ENCODE assay signal across 9 cellular contexts in genomic region chr15:92636950-92637481, GRCh38. TPM values are rescaled to one million over a fixed set of nuclear protein-coding genes. Genes with fewer than 3 reads are reported as not detected.
DNase-seq lines count a peak whose midpoint lies in the region; ATAC-seq and TF ChIP-seq lines count a peak whose summit lies in the region.
"Had no signal": no experiment of that assay in that cellular context is flagged by ENCODE, and none has a peak within 500 bp of the region (broad histone marks: within the 10 kb centered on the region; RNA-seq: fewer than 3 reads in every experiment).

No MANE protein-coding gene starts in this region.

- no peak overlapping the region for H3K27ac Mint-ChIP-seq in Calu3 (ENCODE audit: unreplicated experiment)

- H3K9me3 Mint-ChIP-seq in Calu3 (ENCODE audit: low read depth, unreplicated experiment), result no peaks in the 10 kb centered on the region

- CTCF ChIA-PET in Calu3 (lab: Charles Lee), result interaction anchor here (0.6 kb wide), 1 partner anchor 302 kb away, joined by 5 read pairs; no protein-coding TSS in a partner anchor

- DNase-seq in Calu3 (peak; percentile 62), lung (ENCODE audit: low spot score) (peak; percentile 87)
- no peak for DNase-seq in stimulated activated CD4-positive, alpha-beta T cell treated with anti-CD3 and anti-CD28 coated beads, Interleukin-2, amount 100 ng/mL, for 48 hours
- no peak for DNase-seq in activated CD4-positive, CD25-positive, alpha-beta regulatory T cell (lab: John Stamatoyannopoulos, UW)

- intact Hi-C loops in Calu3 (cut with micrococcal nuclease; ENCODE audit: unreplicated experiment), result no loop called here

- no peaks in the 10 kb centered on the region for H3K36me3 ChIP-seq in lung (ENCODE audit: control insufficient read depth in 2 of 2, insufficient read depth in 2 of 2, low read length in 2 of 2)
- H3K36me3 ChIP-seq: HAP-1 had no signal

- H3K27me3 ChIP-seq in lung (ENCODE audit: control insufficient read depth, insufficient read depth), result no peaks in the 10 kb centered on the region

- H3K4me1 Mint-ChIP-seq in Calu3 (ENCODE audit: low read depth, unreplicated experiment), result peaks cover 24% of the 10 kb centered on the region

- H3K27ac ChIP-seq in VCaP, result peak overlapping the region; percentile 100
- peak overlapping the region in 1 of 2 donors; percentile 91 for H3K27ac ChIP-seq in lung (ENCODE audit: low read depth in 1 of 2, low read length in 1 of 2)

- ATAC-seq in GM21786 (IDR thresholded peaks at IDR 0.05; ENCODE audit: unreplicated experiment) (peak; percentile 61), lung (ENCODE audit: insufficient read depth, low FRiP score) (peak; percentile 70), HG03469 (IDR thresholded peaks at IDR 0.05; ENCODE audit: unreplicated experiment) (no peak), GM21381 (IDR thresholded peaks at IDR 0.05; ENCODE audit: unreplicated experiment) (no peak)

- no peak overlapping the region for H3K4me3 ChIP-seq in lung
- H3K4me3 ChIP-seq: HAP-1 had no signal

- H3K27me3 Mint-ChIP-seq in Calu3 (ENCODE audit: unreplicated experiment), result no peaks in the 10 kb centered on the region

- TF ChIP-seq CTCF in Calu3 (IDR thresholded peaks at IDR 0.05; ENCODE audit: unreplicated experiment) (no peak), VCaP (conservative IDR thresholded peaks at IDR 0.05) (no peak), lung (IDR thresholded peaks at IDR 0.05; ENCODE audit: control extremely low read depth, extremely low read depth) (no peak)

- H3K4me3 Mint-ChIP-seq in Calu3 (ENCODE audit: low read depth, unreplicated experiment), result no peak overlapping the region

- H3K4me1 ChIP-seq in lung (ENCODE audit: control insufficient read depth in 2 of 2, insufficient read depth in 2 of 2, low read length in 2 of 2), result peaks cover 5 to 17% of the 10 kb centered on the region in 2 donors

- peaks cover 0 to 3% of the 10 kb centered on the region in 2 donors for H3K9me3 ChIP-seq in lung (ENCODE audit: control insufficient read depth in 2 of 2, insufficient read depth in 1 of 2, low read length in 1 of 2)
- H3K9me3 ChIP-seq: HAP-1 had no signal

- no TSS peak for BruUV-seq in Calu3 (replicated peaks; lab: Mats Ljungman, UMichigan)

- WGBS in lung, 2 donors, result 75 to 86% methylated on average over 6 of the region's 6 CpGs

- no peaks in the 10 kb centered on the region for H3K36me3 Mint-ChIP-seq in Calu3 (ENCODE audit: insufficient read depth, unreplicated experiment)

RNA-seq across cellular contexts. Expression of gene FAM174B, which starts 18.6 kb away (rescaled TPM):
- total RNA-seq in Calu3 (2022) (12.4 and 15.3 TPM in 2 replicates), lung (10 to 100 TPM; 45.0 to 59.6 TPM)
- polyA plus RNA-seq in lung, result 10 to 100 TPM; 19.0 to 39.6 TPM

Comparison
In these comparisons a context has a peak if more than half of its experiments do, and no peak if none do; other contexts are left out.
1. DNase-seq: peak in Calu3 (single experiment) and lung (single experiment); none in stimulated activated CD4-positive, alpha-beta T cell treated with anti-CD3 and anti-CD28 coated beads, Interleukin-2, amount 100 ng/mL, for 48 hours (0 of 2) and activated CD4-positive, CD25-positive, alpha-beta regulatory T cell (0 of 4).
2. ATAC-seq: peak in GM21786 (single experiment) and lung (single experiment); none in HG03469 (single experiment) and GM21381 (single experiment).